14 cellular contexts compared by ENCODE assay signal in the genomic region with DNA sequence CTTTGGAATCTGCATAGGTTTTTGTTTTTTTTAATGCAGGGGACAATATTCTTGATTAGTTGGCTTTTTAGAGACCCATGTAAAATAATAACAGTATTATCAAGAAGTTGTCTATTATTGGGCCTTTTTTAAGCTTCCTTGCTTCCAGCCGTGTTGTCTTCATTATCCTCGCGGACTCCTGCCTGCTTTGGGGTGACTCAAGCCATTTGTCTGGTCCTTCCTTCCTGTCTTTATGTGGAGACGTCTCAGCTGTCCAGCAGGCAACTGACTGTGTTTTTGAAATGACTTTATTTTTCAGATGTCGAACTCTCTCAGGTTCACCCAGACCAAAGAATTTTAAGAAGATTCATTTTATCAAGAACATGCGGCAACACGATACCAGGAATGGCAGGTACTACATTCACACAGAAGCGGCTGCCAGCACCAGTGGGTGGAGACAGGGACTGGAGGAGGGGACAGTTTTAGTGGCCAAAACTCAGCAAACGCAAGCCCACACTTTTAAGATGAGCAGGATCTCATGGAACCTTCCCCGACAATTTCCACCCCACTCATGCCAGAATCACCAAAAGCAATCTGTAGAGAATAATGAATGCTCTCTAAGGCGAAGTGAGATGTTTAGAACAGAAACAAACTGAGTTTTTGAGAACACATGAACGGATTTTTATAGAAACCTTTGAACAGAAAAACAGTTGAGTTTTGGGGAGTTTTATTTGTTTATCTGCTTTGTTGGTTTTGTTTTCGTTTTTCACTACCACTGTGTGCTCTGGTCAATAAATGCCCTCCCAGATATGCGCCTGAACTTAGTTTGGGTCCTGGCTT. TPM values are rescaled to one million over a fixed set of nuclear protein-coding genes. Genes with fewer than 3 reads are reported as not detected.
A peak's percentile ranks its signal among the peaks of the same experiment; 100 is the strongest.
DNase-seq lines count a peak whose midpoint lies in the region; ATAC-seq and TF ChIP-seq lines count a peak whose summit lies in the region.
"Had no signal": no experiment of that assay in that cellular context is flagged by ENCODE, and none has a peak within 500 bp of the region (broad histone marks: within the 10 kb centered on the region; RNA-seq: fewer than 3 reads in every experiment).

No MANE protein-coding gene starts in this region.

- no peak for TF ChIP-seq EP300 in upper lobe of left lung (IDR thresholded peaks at IDR 0.05)

- intact Hi-C loops in right lobe of liver (cut with DNase I) = loop anchor here in 1 of 2 donors (5.0 kb wide), 1 partner anchor 57 kb away; a partner anchor contains a TSS
- intact Hi-C loops in Caco-2 (cut with micrococcal nuclease; ENCODE audit: unreplicated experiment) = no loop called here

- H3K4me1 ChIP-seq in duodenal mucosa (ENCODE audit: control insufficient read depth in 1 of 2, insufficient read depth in 2 of 2, low read length in 2 of 2) = peaks cover 14 to 15% of the 10 kb centered on the region in 2 donors
- peaks cover 0 to 46% (median 10%) of the 10 kb centered on the region in 4 donors for H3K4me1 ChIP-seq in right lobe of liver
- peaks cover 25 to 37% (median 29%) of the 10 kb centered on the region in 4 donors for H3K4me1 ChIP-seq in upper lobe of left lung
- H3K4me1 ChIP-seq in Caco-2 = peaks cover 14% of the 10 kb centered on the region; the same call in 1 of the 2 replicates

- H3K27ac Mint-ChIP-seq in T-helper 2 cell treated with Interferon-gamma antibody and Interleukin-4, amounts not matched to agents 5 μg/mL and 100 μg/mL, for 36 hours = peak overlapping the region; percentile 5
- H3K27ac Mint-ChIP-seq in Caco-2 (ENCODE audit: unreplicated experiment) = no peak overlapping the region

- no peak overlapping the region for H3K4me3 Mint-ChIP-seq in T-helper 2 cell treated with Interferon-gamma antibody and Interleukin-4, amounts not matched to agents 5 μg/mL and 100 μg/mL, for 36 hours
- no peak overlapping the region for H3K4me3 Mint-ChIP-seq in Caco-2 (ENCODE audit: unreplicated experiment)

- peaks cover 4 to 15% of the 10 kb centered on the region in 2 donors for H3K36me3 ChIP-seq in duodenal mucosa (ENCODE audit: control insufficient read depth in 1 of 2, insufficient read depth in 2 of 2, low read length in 2 of 2)
- H3K36me3 ChIP-seq in right lobe of liver = no peaks in the 10 kb centered on the region
- peaks cover 0 to 4% (median 0%) of the 10 kb centered on the region in 4 donors for H3K36me3 ChIP-seq in upper lobe of left lung
- peaks cover 4% of the 10 kb centered on the region for H3K36me3 ChIP-seq in Caco-2 (ENCODE audit: control insufficient read depth, insufficient read depth, low read length)

- WGBS in right lobe of liver (ENCODE audit: insufficient coverage, low coverage, low lambda C conversion rate, missing lambda C conversion rate) = 24% methylated on average over 14 of the region's 14 CpGs
- 55 to 64% methylated on average over 14 of the region's 14 CpGs for WGBS in upper lobe of left lung, 2 donors

- H3K9me3 Mint-ChIP-seq in T-helper 2 cell treated with Interferon-gamma antibody and Interleukin-4, amounts not matched to agents 5 μg/mL and 100 μg/mL, for 36 hours = no peaks in the 10 kb centered on the region
- no peaks in the 10 kb centered on the region for H3K9me3 Mint-ChIP-seq in Caco-2 (ENCODE audit: unreplicated experiment)

- BruUV-seq in Caco-2 (replicated peaks; lab: Mats Ljungman, UMichigan) = no TSS peak

- H3K27me3 ChIP-seq in duodenal mucosa (ENCODE audit: control insufficient read depth in 1 of 2, insufficient read depth in 2 of 2, low read length in 2 of 2) (no peaks in the 10 kb centered on the region), right lobe of liver (no peaks in the 10 kb centered on the region), upper lobe of left lung (no peaks in the 10 kb centered on the region), Caco-2 (replicated peaks; ENCODE audit: control insufficient read depth, insufficient read depth, low read length) (no peaks in the 10 kb centered on the region)
- H3K27me3 ChIP-seq: SJSA1 had no signal

- POLR2A ChIA-PET in Caco-2 (lab: Charles Lee) = no interaction called here

- ATAC-seq in right lobe of liver (peak; percentile 66 to 74 (median 70)), upper lobe of left lung (ENCODE audit: low FRiP score in 2 of 2) (peak in 1 of 2 donors; percentile 49), GM18511 (IDR thresholded peaks at IDR 0.05; ENCODE audit: unreplicated experiment) (no peak)

- TF ChIP-seq POLR2A in right lobe of liver (IDR thresholded peaks at IDR 0.05) = no peak
- TF ChIP-seq POLR2A in upper lobe of left lung (IDR thresholded peaks at IDR 0.05) = no peak

- peaks cover 15% of the 10 kb centered on the region for H3K4me1 Mint-ChIP-seq in T-helper 2 cell treated with Interferon-gamma antibody and Interleukin-4, amounts not matched to agents 5 μg/mL and 100 μg/mL, for 36 hours (ENCODE audit: low read depth)
- peaks cover 10% of the 10 kb centered on the region for H3K4me1 Mint-ChIP-seq in Caco-2 (ENCODE audit: low read depth, unreplicated experiment)

- no peaks in the 10 kb centered on the region for H3K9me3 ChIP-seq in duodenal mucosa (ENCODE audit: control insufficient read depth in 1 of 2, low read length in 2 of 2)
- no peaks in the 10 kb centered on the region for H3K9me3 ChIP-seq in right lobe of liver
- H3K9me3 ChIP-seq in upper lobe of left lung = no peaks in the 10 kb centered on the region
- no peaks in the 10 kb centered on the region for H3K9me3 ChIP-seq in Caco-2
- H3K9me3 ChIP-seq: SJSA1 had no signal

- H3K36me3 Mint-ChIP-seq in T-helper 2 cell treated with Interferon-gamma antibody and Interleukin-4, amounts not matched to agents 5 μg/mL and 100 μg/mL, for 36 hours (ENCODE audit: low read depth) = peaks cover 12% of the 10 kb centered on the region
- H3K36me3 Mint-ChIP-seq in Caco-2 (ENCODE audit: insufficient read depth, unreplicated experiment) = peaks cover 40% of the 10 kb centered on the region

- TF ChIP-seq CTCF in right lobe of liver (IDR thresholded peaks at IDR 0.05) (no peak), upper lobe of left lung (IDR thresholded peaks at IDR 0.05) (no peak), Caco-2 (IDR thresholded peaks at IDR 0.05; ENCODE audit: insufficient read depth in 1 of 2, low read depth in 1 of 2, low read length in 1 of 2, severe bottlenecking in 1 of 2, unreplicated experiment in 1 of 2) (no peak)

- no peak overlapping the region for H3K4me3 ChIP-seq in duodenal mucosa (ENCODE audit: low read depth in 1 of 2, low read length in 2 of 2)
- H3K4me3 ChIP-seq in right lobe of liver = peak overlapping the region in 2 of 3 donors; percentile 25 to 26
- H3K4me3 ChIP-seq in upper lobe of left lung = no peak overlapping the region
- H3K4me3 ChIP-seq in Caco-2 (ENCODE audit: low read depth, low read length) = no peak overlapping the region
- H3K4me3 ChIP-seq: SJSA1 had no signal

- H3K9ac ChIP-seq in duodenal mucosa (ENCODE audit: low read depth in 1 of 2, low read length in 2 of 2) = no peak overlapping the region

- H3K27me3 Mint-ChIP-seq in T-helper 2 cell treated with Interferon-gamma antibody and Interleukin-4, amounts not matched to agents 5 μg/mL and 100 μg/mL, for 36 hours (ENCODE audit: low read depth) = no peaks in the 10 kb centered on the region
- no peaks in the 10 kb centered on the region for H3K27me3 Mint-ChIP-seq in Caco-2 (ENCODE audit: insufficient read depth, unreplicated experiment)

- DNase-seq in T-helper 2 cell treated with Interferon-gamma antibody and Interleukin-4, amounts not matched to agents 5 μg/mL and 100 μg/mL, for 36 hours (ENCODE audit: low spot score) = no peak
- no peak for DNase-seq in T-helper 2 cell
- peak; percentile 63 to 74 (median 71) for DNase-seq in right lobe of liver
- no peak for DNase-seq in upper lobe of left lung
- no peak for DNase-seq in Caco-2
- DNase-seq in COLO829 (ENCODE audit: low spot score) = no peak
- DNase-seq: activated CD4-positive, CD25-positive, alpha-beta regulatory T cell treated with anti-CD3 and anti-CD28 coated beads, Interleukin-2, amount 50 U/mL, for 72 hours; caudate nucleus; NCI-H1092 treated with DMSO at 0.1 percent for 48 hours; stimulated activated CD8-positive, alpha-beta memory T cell treated with anti-CD3 and anti-CD28 coated beads, Interleukin-4, amount 100 ng/mL, for 48 hours had no signal

- CTCF ChIA-PET in Caco-2 (lab: Charles Lee) = no interaction called here

- H3K27ac ChIP-seq in duodenal mucosa (ENCODE audit: low read depth, low read length) (peak overlapping the region; percentile 18), right lobe of liver (peak overlapping the region; percentile 41 to 74 (median 42)), upper lobe of left lung (peak overlapping the region; percentile 16 to 51 (median 41))
- H3K27ac ChIP-seq: 22Rv1, SJSA1 had no signal

RNA-seq across cellular contexts. Expression of a gene that starts 59.1 kb away (rescaled TPM):
- total RNA-seq in right lobe of liver = 10 to 100 TPM in 5 of 6 experiments, 1 to 10 TPM in 1; 7.4 to 21.5 (median 11.3) TPM
- total RNA-seq in upper lobe of left lung = 10 to 100 TPM; 24.6 to 63.9 (median 40.9) TPM
- total RNA-seq in Caco-2 (2022) = 27.2 and 29.5 TPM in 2 replicates

Comparison
In these comparisons a context has a peak if more than half of its experiments do, and no peak if none do; other contexts are left out.
1. DNase-seq: peak in right lobe of liver (3 of 3); none in T-helper 2 cell treated with Interferon-gamma antibody and Interleukin-4, amounts not matched to agents 5 μg/mL and 100 μg/mL, for 36 hours (single experiment), T-helper 2 cell (0 of 5), upper lobe of left lung (0 of 2), Caco-2 (0 of 2) and COLO829 (single experiment).
2. H3K4me3 ChIP-seq: peak in right lobe of liver (2 of 3); none in duodenal mucosa (0 of 2), upper lobe of left lung (0 of 4) and Caco-2 (single experiment).
3. Peak in every context shown above with its lines, with median percentiles within 50 percentile points of each other: H3K27ac ChIP-seq.